1 cellular context compared by ENCODE assay signal in the genomic region with DNA sequence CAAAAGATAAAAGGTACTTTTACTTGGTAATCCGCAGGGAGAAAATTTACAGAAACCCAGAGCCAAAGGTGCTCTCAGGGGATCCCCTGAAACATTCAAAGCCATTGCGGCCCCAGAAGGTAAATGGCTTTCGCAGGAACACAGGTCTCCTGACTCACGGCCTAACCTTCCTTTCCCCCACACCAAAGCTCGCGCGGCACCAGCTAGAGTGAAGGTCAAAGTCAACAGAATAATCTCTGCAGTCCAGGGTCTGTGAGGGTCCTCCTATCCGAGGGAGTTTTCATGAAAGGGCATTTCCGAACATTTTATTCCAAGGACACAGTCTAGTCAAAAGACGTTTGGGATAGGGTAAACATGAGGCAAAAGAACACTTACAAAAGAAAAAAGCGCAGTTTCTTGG.
A peak's percentile ranks its signal among the peaks of the same experiment; 100 is the strongest.
TF ChIP-seq lines count a peak whose summit lies in the region.

No MANE protein-coding gene starts in this region.

TF ChIP-seq in HepG2, 621 proteins besides CTCF, POLR2A, EP300 and RAD21 (continued from another document):
- peak; percentile 31 for TF ChIP-seq TEAD3 (CRISPR knock-in tag; optimal IDR thresholded peaks at IDR 0.05; ENCODE audit: borderline replicate concordance)
- TF ChIP-seq ZNF224 (CRISPR knock-in tag; IDR thresholded peaks at IDR 0.05) = no peak
- no peak for TF ChIP-seq MYNN (CRISPR knock-in tag; IDR thresholded peaks at IDR 0.05; ENCODE audit: low read depth)
- TF ChIP-seq, protein P1, sequence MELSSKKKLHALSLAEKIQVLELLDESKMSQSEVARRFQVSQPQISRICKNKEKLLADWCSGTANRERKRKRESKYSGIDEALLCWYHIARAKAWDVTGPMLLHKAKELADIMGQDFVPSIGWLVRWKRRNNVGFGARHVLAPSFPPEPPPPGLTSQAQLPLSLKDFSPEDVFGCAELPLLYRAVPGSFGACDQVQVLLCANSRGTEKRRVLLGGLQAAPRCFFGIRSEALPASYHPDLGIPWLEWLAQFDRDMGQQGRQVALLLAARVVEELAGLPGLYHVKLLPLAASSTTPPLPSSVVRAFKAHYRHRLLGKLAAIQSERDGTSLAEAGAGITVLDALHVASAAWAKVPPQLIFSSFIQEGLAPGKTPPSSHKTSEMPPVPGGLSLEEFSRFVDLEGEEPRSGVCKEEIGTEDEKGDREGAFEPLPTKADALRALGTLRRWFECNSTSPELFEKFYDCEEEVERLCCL (CRISPR knock-in tag; IDR thresholded peaks at IDR 0.05; ENCODE audit: borderline replicate concordance) = no peak
- no peak for TF ChIP-seq SAFB2 (CRISPR knock-in tag; IDR thresholded peaks at IDR 0.05; ENCODE audit: borderline replicate concordance, low read depth)
- no peak for TF ChIP-seq ATAD3A (CRISPR knock-in tag; IDR thresholded peaks at IDR 0.05)
- no peak for TF ChIP-seq ATF7 (IDR thresholded peaks at IDR 0.05)
- TF ChIP-seq ATF7 (CRISPR knock-in tag; IDR thresholded peaks at IDR 0.05) = no peak
- TF ChIP-seq ZBTB7A (CRISPR knock-in tag; IDR thresholded peaks at IDR 0.05) = 0 out of 2 replicates have a peak, but pooled peaks have one; percentile 27
- TF ChIP-seq ZBTB7B (CRISPR knock-in tag; IDR thresholded peaks at IDR 0.05) = 0 out of 2 replicates have a peak, but pooled peaks have one; percentile 29
- no peak for TF ChIP-seq ZNF350 (CRISPR knock-in tag; IDR thresholded peaks at IDR 0.05; ENCODE audit: borderline replicate concordance, low read depth)
- no peak for TF ChIP-seq SP5 (CRISPR knock-in tag; IDR thresholded peaks at IDR 0.05; ENCODE audit: borderline replicate concordance, low read depth)
- TF ChIP-seq, protein P2, sequence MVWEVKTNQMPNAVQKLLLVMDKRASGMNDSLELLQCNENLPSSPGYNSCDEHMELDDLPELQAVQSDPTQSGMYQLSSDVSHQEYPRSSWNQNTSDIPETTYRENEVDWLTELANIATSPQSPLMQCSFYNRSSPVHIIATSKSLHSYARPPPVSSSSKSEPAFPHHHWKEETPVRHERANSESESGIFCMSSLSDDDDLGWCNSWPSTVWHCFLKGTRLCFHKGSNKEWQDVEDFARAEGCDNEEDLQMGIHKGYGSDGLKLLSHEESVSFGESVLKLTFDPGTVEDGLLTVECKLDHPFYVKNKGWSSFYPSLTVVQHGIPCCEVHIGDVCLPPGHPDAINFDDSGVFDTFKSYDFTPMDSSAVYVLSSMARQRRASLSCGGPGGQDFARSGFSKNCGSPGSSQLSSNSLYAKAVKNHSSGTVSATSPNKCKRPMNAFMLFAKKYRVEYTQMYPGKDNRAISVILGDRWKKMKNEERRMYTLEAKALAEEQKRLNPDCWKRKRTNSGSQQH (CRISPR knock-in tag; IDR thresholded peaks at IDR 0.05; ENCODE audit: low read depth) = no peak
- peak; percentile 44; the same call in 1 of the 2 replicates for TF ChIP-seq FOSL2 (CRISPR knock-in tag; IDR thresholded peaks at IDR 0.05)
- TF ChIP-seq ZNF264 (CRISPR knock-in tag; IDR thresholded peaks at IDR 0.05) = 0 out of 2 replicates have a peak, but pooled peaks have one; percentile 10
- no peak for TF ChIP-seq ZNF326 (CRISPR knock-in tag; IDR thresholded peaks at IDR 0.05; ENCODE audit: borderline replicate concordance)
- peak; percentile 29 for TF ChIP-seq ZEB1 (IDR thresholded peaks at IDR 0.05; ENCODE audit: insufficient replicate concordance, low read depth)
- no peak for TF ChIP-seq ZFP36L1 (CRISPR knock-in tag; IDR thresholded peaks at IDR 0.05)
- TF ChIP-seq ZNF33A (CRISPR knock-in tag; IDR thresholded peaks at IDR 0.05; ENCODE audit: borderline replicate concordance) = no peak
- TF ChIP-seq ERF (CRISPR knock-in tag; IDR thresholded peaks at IDR 0.05) = 0 out of 2 replicates have a peak, but pooled peaks have one; percentile 10
- TF ChIP-seq TAF15 (IDR thresholded peaks at IDR 0.05; ENCODE audit: low read depth, low read length, poor library complexity, severe bottlenecking) = no peak
- TF ChIP-seq MATR3 (CRISPR knock-in tag; IDR thresholded peaks at IDR 0.05) = no peak
- TF ChIP-seq NAIF1 (CRISPR knock-in tag; IDR thresholded peaks at IDR 0.05; ENCODE audit: borderline replicate concordance) = peak; percentile 2; the same call in 1 of the 2 replicates
- TF ChIP-seq SMAD1 (CRISPR knock-in tag; IDR thresholded peaks at IDR 0.05; ENCODE audit: borderline replicate concordance, low read depth) = no peak
